ENCODE assay signal across 11 cellular contexts in the genomic region with DNA sequence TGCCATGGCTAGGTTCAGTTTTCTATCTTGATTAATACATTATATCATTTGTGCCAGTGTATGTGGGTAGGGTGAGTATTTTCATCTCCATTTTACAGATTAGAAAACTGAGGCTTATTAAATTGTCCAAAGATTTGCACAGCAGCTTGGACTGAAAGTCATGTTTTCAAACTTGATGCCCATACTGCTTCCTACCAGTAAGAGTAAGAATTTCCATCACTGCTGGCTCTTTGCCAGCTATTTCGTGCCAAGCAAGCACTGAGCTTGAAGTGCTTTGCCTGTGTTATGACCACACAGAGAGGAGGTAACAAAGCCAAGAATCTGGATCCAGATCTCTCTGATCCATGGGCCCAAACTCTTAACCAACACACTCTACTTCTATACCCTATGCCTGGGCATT.
DNase-seq lines count a peak whose midpoint lies in the region; ATAC-seq and TF ChIP-seq lines count a peak whose summit lies in the region.
"Had no signal": no experiment of that assay in that cellular context is flagged by ENCODE, and none has a peak within 500 bp of the region (broad histone marks: within the 10 kb centered on the region; RNA-seq: fewer than 3 reads in every experiment).

No MANE protein-coding gene starts in this region.

- CTCF ChIA-PET in RWPE1 (lab: Yijun Ruan, JAX): interaction anchor here (0.7 kb wide), 1 partner anchor 1153 kb away, joined by 5 read pairs; no protein-coding TSS in a partner anchor

- H3K27ac ChIP-seq in left ventricle myocardium inferior (replicated peaks) (no peak overlapping the region), RWPE1 (no peak overlapping the region)

- H3K4me3 ChIP-seq in left ventricle myocardium inferior (no peak overlapping the region), fibroblast of the aortic adventitia (ENCODE audit: low read depth, low read length) (no peak overlapping the region)
- H3K4me3 ChIP-seq: heart left ventricle had no signal

- peaks cover 8% of the 10 kb centered on the region for H3K9me3 ChIP-seq in left ventricle myocardium inferior (replicated peaks)

- intact Hi-C loops in left ventricle myocardium inferior (cut with micrococcal nuclease): no loop called here
- intact Hi-C loops in Right ventricle myocardium superior (cut with DNase I): no loop called here
- intact Hi-C loops in head of caudate nucleus (cut with DNase I): no loop called here

- no peak for ATAC-seq in Right ventricle myocardium superior (ENCODE audit: poor library complexity)
- no peak for ATAC-seq in HG03354 (IDR thresholded peaks at IDR 0.05; ENCODE audit: poor library complexity, severe bottlenecking, unreplicated experiment)
- no peak for ATAC-seq in GM21381 (IDR thresholded peaks at IDR 0.05; ENCODE audit: unreplicated experiment)
- ATAC-seq: heart left ventricle had no signal

- DNase-seq in left ventricle myocardium inferior (peak; percentile 13), Right ventricle myocardium superior (no peak), RWPE1 (ENCODE audit: low spot score) (peak; percentile 19), fibroblast of the aortic adventitia (ENCODE audit: low read depth) (peak; percentile 51), ureter (ENCODE audit: low spot score) (peak; percentile 86), head of caudate nucleus (no peak)
- DNase-seq: CD8-positive, alpha-beta memory T cell; MM.1S had no signal

- H3K4me1 ChIP-seq in left ventricle myocardium inferior: no peaks in the 10 kb centered on the region

- H3K27me3 ChIP-seq in left ventricle myocardium inferior (ENCODE audit: low read depth): no peaks in the 10 kb centered on the region
- H3K27me3 ChIP-seq: heart left ventricle had no signal

- TF ChIP-seq CTCF in left ventricle myocardium inferior (IDR thresholded peaks at IDR 0.05; ENCODE audit: borderline replicate concordance) (no peak), RWPE1 (conservative IDR thresholded peaks at IDR 0.05; ENCODE audit: low read depth) (no peak), fibroblast of the aortic adventitia (IDR thresholded peaks at IDR 0.05; ENCODE audit: insufficient read depth, low read length) (no peak)

- POLR2A ChIA-PET in RWPE1 (lab: Yijun Ruan, JAX; ENCODE audit: low non-redundant PET): no interaction called here

- H3K36me3 ChIP-seq in left ventricle myocardium inferior: no peaks in the 10 kb centered on the region
- H3K36me3 ChIP-seq: heart left ventricle had no signal

Comparison
In these comparisons a context has a peak if more than half of its experiments do, and no peak if none do; other contexts are left out.
1. DNase-seq: peak in left ventricle myocardium inferior (single experiment), RWPE1 (single experiment), fibroblast of the aortic adventitia (single experiment) and ureter (single experiment); none in Right ventricle myocardium superior (single experiment) and head of caudate nucleus (0 of 42).